In genomic region chr5:147968855-147969254, GRCh38 we compare ENCODE assay signal across 20 cellular contexts.
"Had no signal": no experiment of that assay in that cellular context is flagged by ENCODE, and none has a peak within 500 bp of the region (broad histone marks: within the 10 kb centered on the region; RNA-seq: fewer than 3 reads in every experiment).

No MANE protein-coding gene starts in this region.

- H3K36me3 ChIP-seq: esophagus squamous epithelium, lower lobe of right lung, neutrophil, thyroid gland had no signal

- H3K4me3 Mint-ChIP-seq: activated CD4-positive, alpha-beta T cell treated with anti-CD3 and anti-CD28 coated beads, Interleukin-2, amount 10 ng/mL, durations not matched to agents 24 days and 14 days; activated CD8-positive, alpha-beta T cell treated with anti-CD3 and anti-CD28 coated beads for 36 hours; activated naive CD4-positive, alpha-beta T cell treated with anti-CD3 and anti-CD28 coated beads, Interleukin-2, amount 10 ng/mL, durations not matched to agents 7 days and 5 days; activated naive CD8-positive, alpha-beta T cell treated with anti-CD3 and anti-CD28 coated beads, Interleukin-2, amount 50 U/mL, for 24 hours; dendritic cell treated with granulocyte-macrophage colony-stimulating factor and Interleukin-4, amounts not matched to agents 40 ng/mL and 50 ng/mL, for 4 days; natural killer cell; T-cell had no signal

- H3K9me3 Mint-ChIP-seq: activated CD4-positive, alpha-beta T cell treated with anti-CD3 and anti-CD28 coated beads, Interleukin-2, amount 10 ng/mL, durations not matched to agents 24 days and 14 days; activated CD8-positive, alpha-beta T cell treated with anti-CD3 and anti-CD28 coated beads for 36 hours; activated naive CD4-positive, alpha-beta T cell treated with anti-CD3 and anti-CD28 coated beads, Interleukin-2, amount 10 ng/mL, durations not matched to agents 7 days and 5 days; activated naive CD8-positive, alpha-beta T cell treated with anti-CD3 and anti-CD28 coated beads, Interleukin-2, amount 50 U/mL, for 24 hours; dendritic cell treated with granulocyte-macrophage colony-stimulating factor and Interleukin-4, amounts not matched to agents 40 ng/mL and 50 ng/mL, for 4 days; natural killer cell; T-cell had no signal

- H3K4me1 ChIP-seq: thyroid gland had no signal

- DNase-seq: activated CD4-positive, alpha-beta T cell treated with anti-CD3 and anti-CD28 coated beads, Interleukin-2, amount 10 ng/mL, durations not matched to agents 24 days and 14 days; activated CD8-positive, alpha-beta T cell treated with anti-CD3 and anti-CD28 coated beads for 36 hours; activated naive CD4-positive, alpha-beta T cell treated with anti-CD3 and anti-CD28 coated beads, Interleukin-2, amount 10 ng/mL, durations not matched to agents 7 days and 5 days; activated naive CD8-positive, alpha-beta T cell treated with anti-CD3 and anti-CD28 coated beads, Interleukin-2, amount 50 U/mL, for 24 hours; activated T-cell treated with anti-CD3 and anti-CD28 coated beads, Interleukin-2, amount 50 U/mL, for 1 hour; aorta; effector memory CD4-positive, alpha-beta T cell; esophagus squamous epithelium; foreskin keratinocyte; glutamatergic neuron; hypothalamus; lower lobe of right lung; natural killer cell; posterior cingulate gyrus; stimulated activated naive CD4-positive, alpha-beta T cell treated with Interleukin-2 at 50 U/mL for 16 hours; T-cell; T-helper 9 cell; thyroid gland had no signal

- H3K27me3 Mint-ChIP-seq: activated CD4-positive, alpha-beta T cell treated with anti-CD3 and anti-CD28 coated beads, Interleukin-2, amount 10 ng/mL, durations not matched to agents 24 days and 14 days; activated naive CD4-positive, alpha-beta T cell treated with anti-CD3 and anti-CD28 coated beads, Interleukin-2, amount 10 ng/mL, durations not matched to agents 7 days and 5 days; activated naive CD8-positive, alpha-beta T cell treated with anti-CD3 and anti-CD28 coated beads, Interleukin-2, amount 50 U/mL, for 24 hours; dendritic cell treated with granulocyte-macrophage colony-stimulating factor and Interleukin-4, amounts not matched to agents 40 ng/mL and 50 ng/mL, for 4 days had no signal

- H3K27me3 ChIP-seq: esophagus squamous epithelium, foreskin keratinocyte, neutrophil, thyroid gland had no signal

- H3K4me1 Mint-ChIP-seq: activated CD4-positive, alpha-beta T cell treated with anti-CD3 and anti-CD28 coated beads, Interleukin-2, amount 10 ng/mL, durations not matched to agents 24 days and 14 days; activated naive CD4-positive, alpha-beta T cell treated with anti-CD3 and anti-CD28 coated beads, Interleukin-2, amount 10 ng/mL, durations not matched to agents 7 days and 5 days; activated naive CD8-positive, alpha-beta T cell treated with anti-CD3 and anti-CD28 coated beads, Interleukin-2, amount 50 U/mL, for 24 hours; natural killer cell; T-cell had no signal

- H3K4me3 ChIP-seq: esophagus squamous epithelium, lower lobe of right lung, thyroid gland had no signal

- H3K36me3 Mint-ChIP-seq: activated naive CD4-positive, alpha-beta T cell treated with anti-CD3 and anti-CD28 coated beads, Interleukin-2, amount 10 ng/mL, durations not matched to agents 7 days and 5 days; natural killer cell; T-cell had no signal

- ATAC-seq: activated CD8-positive, alpha-beta T cell treated with anti-CD3 and anti-CD28 coated beads for 36 hours; activated naive CD8-positive, alpha-beta T cell treated with anti-CD3 and anti-CD28 coated beads, Interleukin-2, amount 50 U/mL, for 24 hours; foreskin keratinocyte; lower lobe of right lung; natural killer cell; T-cell had no signal

- H3K27ac ChIP-seq: esophagus squamous epithelium, foreskin keratinocyte, lower lobe of right lung, neutrophil, thyroid gland had no signal

- H3K9me3 ChIP-seq: esophagus squamous epithelium, lower lobe of right lung, neutrophil, thyroid gland had no signal
